ENCODE assay signal across 16 cellular contexts in the genomic region with DNA sequence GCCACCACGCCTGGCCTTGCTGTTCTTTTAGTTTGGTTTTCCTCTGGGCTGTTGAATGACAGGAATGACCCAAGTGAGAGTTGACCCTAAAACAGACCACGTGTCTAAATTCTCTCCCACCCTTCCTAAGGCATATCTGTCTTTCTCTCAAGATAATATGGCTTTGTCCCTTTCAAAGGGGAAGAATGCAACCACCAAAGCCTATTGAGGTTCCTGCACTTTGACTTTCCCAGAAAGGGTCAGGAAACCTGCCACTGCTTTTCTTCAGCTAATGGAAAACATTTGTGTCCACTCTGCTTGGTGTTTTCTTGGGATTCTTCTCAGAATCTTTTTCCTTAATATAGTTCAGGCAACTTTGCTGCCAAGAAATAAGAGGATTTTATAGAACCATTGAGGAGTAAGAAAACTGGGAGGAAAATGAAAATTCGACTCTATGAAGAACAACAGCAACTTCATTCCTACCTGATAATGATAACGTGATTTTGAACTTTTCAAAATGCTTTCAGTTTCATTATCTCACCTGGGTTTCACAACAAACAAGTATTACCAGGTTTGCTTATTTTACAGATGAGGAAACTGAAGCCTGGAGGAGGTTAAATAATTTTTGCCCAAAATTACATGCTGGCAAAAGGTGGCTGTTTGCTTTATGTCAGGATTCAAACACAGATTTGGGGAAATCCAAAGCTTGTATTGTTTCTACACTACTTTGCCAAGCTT. TPM values are rescaled to one million over a fixed set of nuclear protein-coding genes. Genes with fewer than 3 reads are reported as not detected.
DNase-seq lines count a peak whose midpoint lies in the region; ATAC-seq and TF ChIP-seq lines count a peak whose summit lies in the region.
"Had no signal": no experiment of that assay in that cellular context is flagged by ENCODE, and none has a peak within 500 bp of the region (broad histone marks: within the 10 kb centered on the region; RNA-seq: fewer than 3 reads in every experiment).

No MANE protein-coding gene starts in this region.

- H3K36me3 Mint-ChIP-seq in nephron (ENCODE audit: low read depth), result peaks cover 18% of the 10 kb centered on the region
- H3K36me3 Mint-ChIP-seq: stimulated activated naive B cell treated with anti-CD40 and anti-IgM and Interleukin-4, amounts not matched to agents 10 μg/mL and 1 μg/mL and 100 μg/mL, for 72 hours had no signal

- H3K36me3 ChIP-seq in heart left ventricle (peaks cover 0 to 5% (median 0%) of the 10 kb centered on the region in 9 donors), vagina (no peaks in the 10 kb centered on the region)
- H3K36me3 ChIP-seq: colonic mucosa had no signal

- peak overlapping the region in 2 of 3 experiments; percentile 20 to 62 for H3K4me3 Mint-ChIP-seq in nephron
- H3K4me3 Mint-ChIP-seq: stimulated activated naive B cell treated with anti-CD40 and anti-IgM and Interleukin-4, amounts not matched to agents 10 μg/mL and 1 μg/mL and 100 μg/mL, for 72 hours had no signal

- H3K27ac ChIP-seq in heart left ventricle (peak overlapping the region; percentile 12 to 95 (median 49)), vagina (peak overlapping the region; percentile 73)
- H3K27ac ChIP-seq: colonic mucosa had no signal

- TF ChIP-seq CTCF in heart left ventricle (IDR thresholded peaks at IDR 0.05), result no peak
- TF ChIP-seq CTCF in epithelial cell of esophagus (IDR thresholded peaks at IDR 0.05; ENCODE audit: insufficient read depth, low read depth, low read length, missing control alignments), result no peak
- TF ChIP-seq CTCF in nephron (IDR thresholded peaks at IDR 0.05; ENCODE audit: unreplicated experiment in 3 of 3), result no peak
- no peak for TF ChIP-seq CTCF in vagina (IDR thresholded peaks at IDR 0.05)

- intact Hi-C loops in heart left ventricle (cut with DNase I) (loop anchor here in 6 of 10 donors (5.0 to 10.0 kb wide), 10 partner anchors 35 to 508 kb away; no protein-coding TSS in a partner anchor), Right ventricle myocardium superior (cut with DNase I) (loop anchor here (5.0 kb wide), 1 partner anchor 35 kb away; no protein-coding TSS in a partner anchor), vagina (cut with DNase I) (loop anchor here (10.0 kb wide), 1 partner anchor 118 kb away; no protein-coding TSS in a partner anchor)

- TF ChIP-seq POLR2A in heart left ventricle (IDR thresholded peaks at IDR 0.05) (no peak), vagina (IDR thresholded peaks at IDR 0.05) (no peak)

- peak overlapping the region in 7 of 12 donors; percentile 82 to 99 (median 96) for H3K4me3 ChIP-seq in heart left ventricle
- no peak overlapping the region for H3K4me3 ChIP-seq in epithelial cell of esophagus (ENCODE audit: low read length)
- peak overlapping the region; percentile 30 to 90 for H3K4me3 ChIP-seq in vagina
- H3K4me3 ChIP-seq: colonic mucosa had no signal

- H3K9me3 Mint-ChIP-seq in nephron, result no peaks in the 10 kb centered on the region
- H3K9me3 Mint-ChIP-seq: stimulated activated naive B cell treated with anti-CD40 and anti-IgM and Interleukin-4, amounts not matched to agents 10 μg/mL and 1 μg/mL and 100 μg/mL, for 72 hours had no signal

- H3K4me1 ChIP-seq in heart left ventricle (peaks cover 9 to 81% (median 64%) of the 10 kb centered on the region in 12 donors), vagina (peaks cover 62% of the 10 kb centered on the region)
- H3K4me1 ChIP-seq: colonic mucosa had no signal

- H3K4me1 Mint-ChIP-seq in nephron, result peaks cover 69% of the 10 kb centered on the region

- ATAC-seq in heart left ventricle (no peak), Right ventricle myocardium superior (ENCODE audit: poor library complexity) (no peak)
- ATAC-seq: stimulated activated naive B cell treated with anti-CD40 and anti-IgM and Interleukin-4, amounts not matched to agents 10 μg/mL and 1 μg/mL and 100 μg/mL, for 72 hours had no signal

- no peaks in the 10 kb centered on the region for H3K27me3 Mint-ChIP-seq in nephron (ENCODE audit: low read depth)

- no peak overlapping the region for H3K27ac Mint-ChIP-seq in nephron
- H3K27ac Mint-ChIP-seq: stimulated activated naive B cell treated with anti-CD40 and anti-IgM and Interleukin-4, amounts not matched to agents 10 μg/mL and 1 μg/mL and 100 μg/mL, for 72 hours had no signal

- H3K27me3 ChIP-seq in heart left ventricle (no peaks in the 10 kb centered on the region), vagina (no peaks in the 10 kb centered on the region)
- H3K27me3 ChIP-seq: colonic mucosa had no signal

- DNase-seq in heart left ventricle (no peak), Right ventricle myocardium superior (no peak), epithelial cell of esophagus (ENCODE audit: low read depth) (peak; percentile 34), vagina (ENCODE audit: extremely low spot score in 2 of 2) (no peak), NCI-H82 treated with DMSO at 0.1 percent for 48 hours (lab: John Stamatoyannopoulos, UW; ENCODE audit: unreplicated experiment) (no peak), GM19238 (ENCODE audit: insufficient read length, low spot score) (no peak)
- DNase-seq in stimulated activated CD4-positive, alpha-beta T cell treated with anti-CD3 and anti-CD28 coated beads, Interleukin-4, amount 100 ng/mL, for 24 hours, result no peak
- DNase-seq: activated CD8-positive, alpha-beta memory T cell treated with anti-CD3 and anti-CD28 coated beads, Interleukin-2, amount 50 U/mL, for 4 hours; GF-D8; Kasumi-1; NCI-H1694 treated with DMSO at 0.1 percent for 48 hours; NCI-H82; retina; stimulated activated naive B cell treated with anti-CD40 and anti-IgM and Interleukin-4, amounts not matched to agents 10 μg/mL and 1 μg/mL and 100 μg/mL, for 72 hours had no signal

- H3K9me3 ChIP-seq in heart left ventricle (no peaks in the 10 kb centered on the region), vagina (no peaks in the 10 kb centered on the region)
- H3K9me3 ChIP-seq: colonic mucosa had no signal

- WGBS in heart left ventricle, 4 donors, result 44 to 54% (median 49%) methylated on average over 4 of the region's 4 CpGs

RNA-seq across cellular contexts. Expression of a gene that starts 6.9 kb away (rescaled TPM):
- 100 to 1,000 TPM in 4 of 9 donors, 10 to 100 TPM in 5; 75.8 to 221 (median 97.8) TPM for total RNA-seq in heart left ventricle
- polyA plus RNA-seq in heart left ventricle, result 10 to 100 TPM; 17.1 to 89.6 TPM
- 117 TPM for total RNA-seq in Right ventricle myocardium superior
- 236 TPM for total RNA-seq in vagina
